8 cellular contexts compared by ENCODE assay signal in the genomic region with DNA sequence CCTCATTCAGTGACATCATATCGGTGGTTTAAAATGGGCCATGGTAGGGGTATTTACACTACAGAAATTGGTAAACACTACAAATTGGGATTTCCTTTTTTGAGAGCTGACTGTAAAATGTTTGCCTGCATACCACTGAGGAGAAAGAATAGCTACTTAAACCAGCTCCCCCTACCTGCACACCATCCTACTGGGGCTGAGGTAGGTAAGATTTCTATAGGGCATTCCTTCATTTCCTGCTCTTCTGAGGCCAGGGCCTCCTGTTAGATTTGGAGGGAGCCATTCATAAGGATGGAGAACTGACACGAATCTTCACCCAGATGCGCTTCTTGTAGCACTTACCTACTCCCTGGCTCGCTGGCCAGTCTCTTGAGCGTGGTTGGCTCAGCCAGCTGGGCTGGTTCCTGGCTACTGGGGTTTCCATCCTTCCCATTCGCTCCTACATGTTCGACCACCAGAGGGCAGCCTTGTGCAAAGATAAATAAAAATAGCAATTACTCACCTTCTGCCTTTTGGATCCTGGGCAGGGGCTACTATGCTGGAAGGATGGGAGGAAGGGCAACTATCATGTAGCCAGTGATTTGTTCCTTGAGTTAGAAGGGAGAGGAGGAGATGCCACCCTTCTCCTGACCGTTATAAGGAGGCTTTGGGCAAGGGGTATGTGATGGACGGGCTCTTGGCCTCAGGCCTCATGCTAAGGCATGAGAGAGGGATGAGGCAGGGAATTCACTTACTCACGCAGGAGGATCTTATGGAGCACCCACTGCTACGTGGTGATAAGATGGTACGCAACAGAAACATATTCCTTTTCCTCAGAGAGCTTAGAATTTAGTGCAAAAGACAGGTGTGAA. TPM values are rescaled to one million over a fixed set of nuclear protein-coding genes. Genes with fewer than 3 reads are reported as not detected.
DNase-seq lines count a peak whose midpoint lies in the region; ATAC-seq and TF ChIP-seq lines count a peak whose summit lies in the region.

No MANE protein-coding gene starts in this region.

- peak overlapping the region; percentile 86 for H3K4ac ChIP-seq in IMR-90 (ENCODE audit: low read depth, low read length)

- H2AK5ac ChIP-seq in IMR-90 (ENCODE audit: low read depth, low read length), result peak overlapping the region; percentile 98

- dilution Hi-C loops in IMR-90 (cut with HindIII; ENCODE audit: low sequenced_read_pairs, unreplicated experiment), result no loop called here

- peak overlapping the region; percentile 89 for H2BK120ac ChIP-seq in IMR-90 (ENCODE audit: low read depth, low read length)

- CTCF ChIA-PET in IMR-90 (lab: Yijun Ruan, JAX), result interaction anchor here (0.6 to 2.1 kb wide), 6 partner anchors 100 to 245 kb away, joined by 3 to 12 read pairs (median 3); partner anchors contain the start of gene ATP2B4

- H3K79me2 ChIP-seq in OCI-LY1 (ENCODE audit: insufficient read depth, low read length), result no peaks in the 10 kb centered on the region

- no peaks in the 10 kb centered on the region for H3K9me2 ChIP-seq in OCI-LY1 (ENCODE audit: low read depth, low read length)

- H2AFZ ChIP-seq in IMR-90 (replicated peaks; ENCODE audit: low read length, poor library complexity) (peak overlapping the region; percentile 81), OCI-LY1 (ENCODE audit: low read length) (no peak overlapping the region)

- ATAC-seq in IMR-90 (ENCODE audit: low read depth) (peak; percentile 80), HG03378 (IDR thresholded peaks at IDR 0.05; ENCODE audit: unreplicated experiment) (no peak)

- H4K8ac ChIP-seq in IMR-90 (ENCODE audit: low read depth in 2 of 2, low read length in 2 of 2), result peak overlapping the region in 1 of 2 experiments; percentile 54; a peak in 3 of 4 replicates

- in situ Hi-C loops in IMR-90 (cut with MboI; ENCODE audit: low sequenced_read_pairs), result loop anchor here (5.0 kb wide), 2 partner anchors 123 to 198 kb away; partner anchors contain the start of gene ATP2B4

- no peak overlapping the region for H3K56ac ChIP-seq in IMR-90 (ENCODE audit: extremely low read depth, insufficient read depth, low read length)

- DNase-seq in COLO668 (lab: John Stamatoyannopoulos, UW; ENCODE audit: unreplicated experiment) (peak; percentile 85), IMR-90 (peak; percentile 80), epithelial cell of esophagus (ENCODE audit: low read depth) (peak; percentile 86), mucosa of gallbladder (ENCODE audit: low spot score) (peak; percentile 87)
- DNase-seq in activated CD8-positive, alpha-beta memory T cell treated with anti-CD3 and anti-CD28 coated beads, Interleukin-2, amount 50 U/mL, for 24 hours (ENCODE audit: extremely low read depth), result peak; percentile 43
- DNase-seq in stimulated activated CD8-positive, alpha-beta memory T cell treated with anti-CD3 and anti-CD28 coated beads, Interleukin-4, amount 100 ng/mL, for 24 hours (ENCODE audit: low read depth), result peak; percentile 56

- H3K18ac ChIP-seq in IMR-90 (ENCODE audit: low read depth, low read length), result no peak overlapping the region

- intact Hi-C loops in IMR-90 (cut with micrococcal nuclease), result loop anchor here (1.0 to 5.0 kb wide), 5 partner anchors 54 to 198 kb away; no protein-coding TSS in a partner anchor

- H4K20me1 ChIP-seq in IMR-90 (ENCODE audit: insufficient read depth, low read length) (no peaks in the 10 kb centered on the region), OCI-LY1 (ENCODE audit: insufficient read depth, low read length) (no peaks in the 10 kb centered on the region)

- no peaks in the 10 kb centered on the region for H3K27me3 ChIP-seq in IMR-90 (ENCODE audit: control insufficient read depth, insufficient read depth, low read length)
- H3K27me3 ChIP-seq in OCI-LY1 (ENCODE audit: insufficient read depth, low read length), result no peaks in the 10 kb centered on the region

- peak overlapping the region; percentile 82 for H2BK15ac ChIP-seq in IMR-90 (ENCODE audit: low read depth, low read length)

- POLR2A ChIA-PET in IMR-90 (lab: Charles Lee; ENCODE audit: unreplicated experiment), result no interaction called here

- BruUV-seq in IMR-90 (replicated peaks; lab: Mats Ljungman, UMichigan), result no TSS peak

- no peaks in the 10 kb centered on the region for H3K36me3 ChIP-seq in IMR-90 (ENCODE audit: control insufficient read depth, insufficient read depth, low read length)
- H3K36me3 ChIP-seq in OCI-LY1 (ENCODE audit: insufficient read depth, low read length), result no peaks in the 10 kb centered on the region

- H3K79me1 ChIP-seq in IMR-90 (ENCODE audit: low read depth in 1 of 2, low read length in 2 of 2), result peaks cover 0 to 47% of the 10 kb centered on the region in 2 experiments; a peak in 3 of 4 replicates

- H3F3A ChIP-seq in OCI-LY1 (ENCODE audit: insufficient read depth, low read length), result no peaks in the 10 kb centered on the region

- H3K4me3 ChIP-seq in IMR-90 (ENCODE audit: insufficient read depth, low read depth, low read length) (no peak overlapping the region), OCI-LY1 (ENCODE audit: low read depth, low read length, poor library complexity, severe bottlenecking) (no peak overlapping the region), epithelial cell of esophagus (ENCODE audit: low read length) (no peak overlapping the region)

- H2BK5ac ChIP-seq in IMR-90 (ENCODE audit: low read depth, low read length, poor library complexity, severe bottlenecking), result peak overlapping the region; percentile 22

- no peaks in the 10 kb centered on the region for H3K9me3 ChIP-seq in IMR-90 (ENCODE audit: control insufficient read depth, insufficient read depth, low read length)
- no peaks in the 10 kb centered on the region for H3K9me3 ChIP-seq in OCI-LY1 (ENCODE audit: low read length)

- peak overlapping the region; percentile 93 for H2BK20ac ChIP-seq in IMR-90 (ENCODE audit: low read depth, low read length)

- H3K27ac ChIP-seq in IMR-90 (ENCODE audit: insufficient read depth, low read length), result no peak overlapping the region; the same call in 1 of the 2 replicates
- H3K27ac ChIP-seq in OCI-LY1 (ENCODE audit: low read depth, low read length, poor library complexity, severe bottlenecking), result no peak overlapping the region

- H3K9ac ChIP-seq in IMR-90 (ENCODE audit: low read depth, low read length) (no peak overlapping the region), OCI-LY1 (ENCODE audit: low read length) (no peak overlapping the region)

- H3K14ac ChIP-seq in IMR-90 (replicated peaks; ENCODE audit: low read depth, low read length), result peak overlapping the region; percentile 1; the same call in 1 of the 2 replicates

- peak; percentile 83 for TF ChIP-seq CTCF in IMR-90 (conservative IDR thresholded peaks at IDR 0.05; ENCODE audit: low read depth, low read length)
- TF ChIP-seq CTCF in OCI-LY1 (IDR thresholded peaks at IDR 0.05; ENCODE audit: low read length), result peak; percentile 91
- peak; percentile 70 for TF ChIP-seq CTCF in epithelial cell of esophagus (IDR thresholded peaks at IDR 0.05; ENCODE audit: insufficient read depth, low read depth, low read length, missing control alignments)

- peak overlapping the region; percentile 77 for H4K91ac ChIP-seq in IMR-90 (ENCODE audit: insufficient read depth, low read depth, low read length)

- peaks cover 32% of the 10 kb centered on the region for H3K9me1 ChIP-seq in IMR-90 (ENCODE audit: insufficient read depth, low read length)

- H3K23ac ChIP-seq in IMR-90 (ENCODE audit: low read depth, low read length), result no peak overlapping the region

- H3K4me1 ChIP-seq in IMR-90 (ENCODE audit: control insufficient read depth, insufficient read depth, low read length), result peaks cover 28% of the 10 kb centered on the region
- no peaks in the 10 kb centered on the region for H3K4me1 ChIP-seq in OCI-LY1 (ENCODE audit: insufficient read depth, low read length, severe bottlenecking)

- H3K4me2 ChIP-seq in IMR-90 (ENCODE audit: low read depth, low read length) (no peak overlapping the region), OCI-LY1 (ENCODE audit: low read length) (no peak overlapping the region)

- H4K5ac ChIP-seq in IMR-90 (ENCODE audit: low read depth, low read length), result no peak overlapping the region

- peak overlapping the region; percentile 18 for H2AK9ac ChIP-seq in IMR-90 (replicated peaks; ENCODE audit: low read depth, low read length, poor library complexity)

- WGBS in IMR-90 (ENCODE audit: extremely low coverage in 2 of 2, insufficient read length in 1 of 2), 2 experiments, result no CpG with 5 or more reads among the region's 12 CpGs

- TF ChIP-seq RAD21 in IMR-90 (IDR thresholded peaks at IDR 0.05; ENCODE audit: low read length), result peak; percentile 89

- peak; percentile 51; the same call in 1 of the 2 replicates for TF ChIP-seq POLR2A in IMR-90 (IDR thresholded peaks at IDR 0.05; ENCODE audit: low read depth, low read length)

TF ChIP-seq in IMR-90, 13 proteins besides CTCF, POLR2A, EP300 and RAD21:
- TF ChIP-seq SMC3 (IDR thresholded peaks at IDR 0.05; ENCODE audit: low read depth, low read length) (peak; percentile 97), CHD1 (IDR thresholded peaks at IDR 0.05; ENCODE audit: low read depth, low read length) (peak; percentile 55; the same call in 1 of the 2 replicates), BHLHE40 (IDR thresholded peaks at IDR 0.05; ENCODE audit: low read depth, low read length) (no peak)

RNA-seq across cellular contexts. Expression of gene OPTC, which starts 10.7 kb away (rescaled TPM):
- not detected in 2 replicates for total RNA-seq in IMR-90 (2012; rRNA removed)
- polyA plus RNA-seq in IMR-90 (2012; rRNA removed), result not detected in 2 replicates
- not detected in 2 replicates for polyA plus RNA-seq in IMR-90 (2012; cell fraction: cytosol; rRNA removed)
- not detected in 2 replicates for polyA plus RNA-seq in IMR-90 (2012; cell fraction: nucleus; rRNA removed; ENCODE audit: low replicate concordance)
- total RNA-seq in mucosa of gallbladder, result not detected

RNA-seq across cellular contexts. Expression of gene PRELP, which starts 29.0 kb away (rescaled TPM):
- total RNA-seq in IMR-90 (2012; rRNA removed) (under 0.01 TPM in 1 of 2 replicates, not detected in the other), mucosa of gallbladder (72.1 TPM)
- 0.47 and 0.56 TPM in 2 replicates for polyA plus RNA-seq in IMR-90 (2012; rRNA removed)
- polyA plus RNA-seq in IMR-90 (2012; cell fraction: cytosol; rRNA removed), result 0.25 and 0.69 TPM in 2 replicates
- polyA plus RNA-seq in IMR-90 (2012; cell fraction: nucleus; rRNA removed; ENCODE audit: low replicate concordance), result 0.14 and 0.26 TPM in 2 replicates

Comparison
In these comparisons a context has a peak if more than half of its experiments do, and no peak if none do; other contexts are left out.
1. RNA of gene PRELP, which starts 29.0 kb away (total RNA-seq): 72.1 TPM in mucosa of gallbladder (single experiment); under 0.01 TPM in IMR-90; every median in the first group is over 10 times any median in the second.
2. Peak in every context shown above with its lines, with median percentiles within 50 percentile points of each other: DNase-seq and CTCF ChIP-seq.